In the genomic region with DNA sequence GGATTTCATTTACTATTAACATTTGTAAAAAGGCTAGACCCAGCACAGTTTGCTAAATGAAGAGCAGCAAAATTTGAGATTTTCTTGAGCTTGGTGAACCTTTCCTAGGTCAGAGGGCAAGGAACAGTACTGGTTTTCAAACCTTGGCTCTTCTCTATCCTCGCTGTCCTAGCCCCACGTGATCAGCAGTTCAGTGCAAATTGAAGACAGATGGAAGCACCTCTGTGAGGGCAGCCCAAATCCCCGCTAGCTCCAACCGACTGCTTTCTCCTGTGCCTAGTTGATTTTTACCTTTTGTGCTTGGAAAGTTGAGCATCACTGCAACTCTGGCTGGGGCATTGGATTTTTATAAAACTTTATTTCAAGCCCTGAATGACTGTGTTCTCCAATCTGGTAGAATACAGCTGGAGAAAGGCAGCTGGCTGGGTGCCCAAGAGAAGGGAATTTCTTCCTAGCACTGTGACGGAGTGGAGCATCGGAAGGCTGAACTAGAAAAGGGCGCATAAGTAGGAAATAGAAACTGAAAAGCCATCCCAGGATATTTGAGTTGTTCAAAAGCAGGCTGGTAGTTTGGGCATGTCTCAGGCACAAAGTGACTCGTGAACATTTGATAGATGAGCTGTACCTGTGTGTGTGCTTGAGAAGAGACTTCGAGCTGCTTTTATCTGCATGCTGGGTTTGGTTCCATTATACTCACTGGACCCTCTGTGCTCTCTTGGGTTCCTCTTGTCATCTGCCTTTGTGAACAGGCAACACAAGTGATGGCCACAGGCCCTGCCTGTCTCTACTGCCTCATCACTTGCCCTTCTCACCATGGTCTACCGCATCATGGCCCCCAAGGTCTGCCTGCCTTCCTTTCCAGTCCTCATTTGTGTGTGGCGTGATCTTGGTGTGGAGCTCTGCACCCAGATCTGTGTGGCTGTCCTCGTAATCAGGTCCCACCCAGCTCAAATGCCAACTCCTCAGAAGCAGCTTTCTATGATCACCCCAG, we compare ENCODE assay signal across 9 cellular contexts. TPM values are rescaled to one million over a fixed set of nuclear protein-coding genes. Genes with fewer than 3 reads are reported as not detected.
DNase-seq lines count a peak whose midpoint lies in the region; ATAC-seq and TF ChIP-seq lines count a peak whose summit lies in the region.
"Had no signal": no experiment of that assay in that cellular context is flagged by ENCODE, and none has a peak within 500 bp of the region (broad histone marks: within the 10 kb centered on the region; RNA-seq: fewer than 3 reads in every experiment).

No MANE protein-coding gene starts in this region.

- H3K27me3 ChIP-seq in adrenal gland = no peaks in the 10 kb centered on the region
- H3K27me3 ChIP-seq in suprapubic skin = no peaks in the 10 kb centered on the region

- H3K27ac ChIP-seq in adrenal gland = peak overlapping the region in 2 of 5 donors; percentile 61 to 94
- no peak overlapping the region for H3K27ac ChIP-seq in suprapubic skin

- CTCF ChIA-PET in activated CD4-positive, alpha-beta T cell treated with anti-CD3 and anti-CD28 coated beads, Interleukin-2, amount 10 ng/mL, durations not matched to agents 7 days and 5 days (lab: Charles Lee) = interaction anchor here (0.8 to 1.5 kb wide), 2 partner anchors 41 to 133 kb away, joined by 3 to 6 read pairs; no protein-coding TSS in a partner anchor

- H3K4me1 ChIP-seq in adrenal gland (replicated peaks in 1 of 2) (peaks cover 23 to 38% of the 10 kb centered on the region in 2 donors), suprapubic skin (peaks cover 34% of the 10 kb centered on the region)

- H3K9me3 ChIP-seq in adrenal gland (replicated peaks in 1 of 3) (no peaks in the 10 kb centered on the region), suprapubic skin (no peaks in the 10 kb centered on the region)

- 53 to 55% (median 53%) methylated on average over 12 of the region's 12 CpGs for WGBS in adrenal gland, 4 donors
- WGBS in suprapubic skin = 43% methylated on average over 12 of the region's 12 CpGs

- peaks cover 31% of the 10 kb centered on the region for H3K36me3 Mint-ChIP-seq in activated CD4-positive, alpha-beta T cell treated with anti-CD3 and anti-CD28 coated beads, Interleukin-2, amount 10 ng/mL, durations not matched to agents 7 days and 5 days (ENCODE audit: low read depth)

- no peak overlapping the region for H3K27ac Mint-ChIP-seq in activated CD4-positive, alpha-beta T cell treated with anti-CD3 and anti-CD28 coated beads, Interleukin-2, amount 10 ng/mL, durations not matched to agents 7 days and 5 days

- H3K36me3 ChIP-seq in adrenal gland (replicated peaks in 1 of 2) (peaks cover 0 to 33% of the 10 kb centered on the region in 2 donors), suprapubic skin (peaks cover 20% of the 10 kb centered on the region)

- POLR2A ChIA-PET in activated CD4-positive, alpha-beta T cell treated with anti-CD3 and anti-CD28 coated beads, Interleukin-2, amount 10 ng/mL, durations not matched to agents 7 days and 5 days (lab: Charles Lee) = no interaction called here

- H3K4me3 ChIP-seq in adrenal gland (peak overlapping the region in 1 of 4 donors; percentile 90), suprapubic skin (peak overlapping the region; percentile 74)

- no peak for ATAC-seq in HG02970 (IDR thresholded peaks at IDR 0.05; ENCODE audit: low FRiP score, unreplicated experiment)
- ATAC-seq in HG02623 (IDR thresholded peaks at IDR 0.05; ENCODE audit: unreplicated experiment) = no peak
- ATAC-seq in GM18909 (IDR thresholded peaks at IDR 0.05; ENCODE audit: poor library complexity, unreplicated experiment) = no peak

- DNase-seq in activated CD4-positive, alpha-beta T cell treated with anti-CD3 and anti-CD28 coated beads, Interleukin-2, amount 10 ng/mL, durations not matched to agents 7 days and 5 days = no peak
- no peak for DNase-seq in activated CD4-positive, alpha-beta T cell treated with anti-CD3 and anti-CD28 coated beads for 48 hours
- DNase-seq in adrenal gland = peak; percentile 56 to 90 (median 77)
- peak; percentile 6 for DNase-seq in kidney glomerular epithelial cell (lab: John Stamatoyannopoulos, UW)
- DNase-seq in suprapubic skin (ENCODE audit: low spot score in 2 of 2) = peak in 1 of 2 donors; percentile 78
- DNase-seq: activated CD8-positive, alpha-beta memory T cell treated with anti-CD3 and anti-CD28 coated beads, Interleukin-2, amount 50 U/mL, for 4 hours had no signal

- intact Hi-C loops in adrenal gland (cut with DNase I) = no loop called here

- no peaks in the 10 kb centered on the region for H3K27me3 Mint-ChIP-seq in activated CD4-positive, alpha-beta T cell treated with anti-CD3 and anti-CD28 coated beads, Interleukin-2, amount 10 ng/mL, durations not matched to agents 7 days and 5 days

- TF ChIP-seq POLR2A in adrenal gland (IDR thresholded peaks at IDR 0.05) = no peak
- no peak for TF ChIP-seq POLR2A in suprapubic skin (IDR thresholded peaks at IDR 0.05)

- H3K9me3 Mint-ChIP-seq in activated CD4-positive, alpha-beta T cell treated with anti-CD3 and anti-CD28 coated beads, Interleukin-2, amount 10 ng/mL, durations not matched to agents 7 days and 5 days = no peaks in the 10 kb centered on the region

- TF ChIP-seq CTCF in adrenal gland (IDR thresholded peaks at IDR 0.05) (no peak), suprapubic skin (IDR thresholded peaks at IDR 0.05) (no peak)

- H3K4me1 Mint-ChIP-seq in activated CD4-positive, alpha-beta T cell treated with anti-CD3 and anti-CD28 coated beads, Interleukin-2, amount 10 ng/mL, durations not matched to agents 7 days and 5 days = peaks cover 53% of the 10 kb centered on the region

- no peak for TF ChIP-seq EP300 in suprapubic skin (IDR thresholded peaks at IDR 0.05)

- peak overlapping the region; percentile 95 for H3K4me3 Mint-ChIP-seq in activated CD4-positive, alpha-beta T cell treated with anti-CD3 and anti-CD28 coated beads, Interleukin-2, amount 10 ng/mL, durations not matched to agents 7 days and 5 days

RNA-seq across cellular contexts. Expression of a gene that starts 2.3 kb away (rescaled TPM):
- total RNA-seq in activated CD4-positive, alpha-beta T cell treated with anti-CD3 and anti-CD28 coated beads, Interleukin-2, amount 10 ng/mL, durations not matched to agents 7 days and 5 days = 10 to 100 TPM; 55.8 to 59.5 TPM
- 100 to 1,000 TPM in 4 of 8 donors, 10 to 100 TPM in 4; 62.5 to 201 (median 100) TPM for total RNA-seq in adrenal gland
- 10 to 100 TPM; 26.9 to 47.8 (median 41.3) TPM for polyA plus RNA-seq in adrenal gland
- total RNA-seq in suprapubic skin = 100 to 1,000 TPM; 134 to 150 (median 138) TPM

RNA-seq across cellular contexts. Expression of a gene that starts 23.1 kb away (rescaled TPM):
- 1 to 10 TPM; 7.4 to 8.2 TPM for total RNA-seq in activated CD4-positive, alpha-beta T cell treated with anti-CD3 and anti-CD28 coated beads, Interleukin-2, amount 10 ng/mL, durations not matched to agents 7 days and 5 days
- total RNA-seq in adrenal gland (1 to 10 TPM; 2.8 to 9.3 (median 7.1) TPM), suprapubic skin (1 to 10 TPM; 7.3 to 9.3 (median 8.7) TPM)
- polyA plus RNA-seq in adrenal gland = 1 to 10 TPM; 4.7 to 5.9 (median 4.7) TPM

RNA-seq across cellular contexts. Expression of a gene that starts 44.3 kb away (rescaled TPM):
- total RNA-seq in activated CD4-positive, alpha-beta T cell treated with anti-CD3 and anti-CD28 coated beads, Interleukin-2, amount 10 ng/mL, durations not matched to agents 7 days and 5 days = under 1 TPM in 1 of 2 experiments, not detected in 1; 0.15 TPM
- total RNA-seq in adrenal gland (10 to 100 TPM in 3 of 8 donors, 1 to 10 TPM in 5; 2.2 to 12.1 (median 8.4) TPM), suprapubic skin (1 to 10 TPM in 3 of 4 donors, under 1 TPM in 1; 0.56 to 4.1 (median 1.4) TPM)
- polyA plus RNA-seq in adrenal gland = 10 to 100 TPM in 2 of 3 donors, 1 to 10 TPM in 1; 2.6 to 13.2 (median 10.9) TPM

Comparison
In these comparisons a context has a peak if more than half of its experiments do, and no peak if none do; other contexts are left out.
1. DNase-seq: peak in adrenal gland (7 of 7) and kidney glomerular epithelial cell (single experiment); none in activated CD4-positive, alpha-beta T cell treated with anti-CD3 and anti-CD28 coated beads, Interleukin-2, amount 10 ng/mL, durations not matched to agents 7 days and 5 days (single experiment) and activated CD4-positive, alpha-beta T cell treated with anti-CD3 and anti-CD28 coated beads for 48 hours (single experiment).